Comparison of ENCODE assay signal across 16 cellular contexts in the genomic region with DNA sequence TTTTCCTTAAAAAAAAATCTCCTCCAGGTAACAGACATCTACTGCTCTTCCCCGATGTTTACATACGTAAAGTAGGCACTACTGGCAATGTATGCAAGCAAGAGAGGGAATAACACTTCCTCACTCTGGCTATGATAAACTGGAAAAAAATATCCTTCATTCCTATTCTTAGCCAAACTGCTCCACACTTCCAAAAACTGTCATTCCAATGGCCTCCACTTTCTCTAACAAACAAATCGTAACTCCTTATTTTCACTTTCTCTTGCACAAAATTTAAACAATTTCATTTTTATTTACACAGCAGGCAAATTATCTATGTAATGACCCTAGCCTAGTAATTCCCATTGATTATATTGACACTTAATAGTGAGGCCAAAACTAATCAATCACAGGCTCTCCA.
DNase-seq lines count a peak whose midpoint lies in the region; ATAC-seq and TF ChIP-seq lines count a peak whose summit lies in the region.
"Had no signal": no experiment of that assay in that cellular context is flagged by ENCODE, and none has a peak within 500 bp of the region (broad histone marks: within the 10 kb centered on the region; RNA-seq: fewer than 3 reads in every experiment).

No MANE protein-coding gene starts in this region.

- TF ChIP-seq POLR2A in breast epithelium (IDR thresholded peaks at IDR 0.05) (no peak), esophagus muscularis mucosa (IDR thresholded peaks at IDR 0.05; ENCODE audit: low read depth) (no peak)

- DNase-seq in breast epithelium (ENCODE audit: low spot score in 2 of 2) (no peak), MCF 10A (ENCODE audit: unreplicated experiment) (no peak), esophagus muscularis mucosa (ENCODE audit: extremely low spot score) (no peak), osteoblast (ENCODE audit: insufficient read length, low spot score, missing footprints) (no peak), upper lobe of right lung (no peak), T-helper 17 cell (no peak), NCI-H1930 (lab: John Stamatoyannopoulos, UW) (no peak)
- DNase-seq: activated CD4-positive, alpha-beta T cell treated with anti-CD3 and anti-CD28 coated beads for 48 hours; HCEC 1CT; KBM-7; NK-92 treated with Interleukin-12 subunit alpha and Interleukin-12 subunit beta, amount 100 ng/mL, for 24 hours; posterior cingulate gyrus; stimulated activated CD4-positive, alpha-beta T cell treated with anti-CD3 and anti-CD28 coated beads, Interleukin-4, amount 100 ng/mL, for 4 hours had no signal

- H3K27ac ChIP-seq in breast epithelium, result peak overlapping the region; percentile 49 to 79
- H3K27ac ChIP-seq in esophagus muscularis mucosa (replicated peaks in 1 of 4), result peak overlapping the region; percentile 66 to 78 (median 68)
- peak overlapping the region; percentile 74 for H3K27ac ChIP-seq in osteoblast (ENCODE audit: low read depth, low read length)
- peak overlapping the region; percentile 69 for H3K27ac ChIP-seq in upper lobe of right lung

- POLR2A ChIA-PET in MCF 10A (lab: Yijun Ruan, JAX), result interaction anchor here (1.2 kb wide), 1 partner anchor 10 kb away, joined by 4 read pairs; no protein-coding TSS in a partner anchor

- peaks cover 0 to 3% of the 10 kb centered on the region in 2 donors for H3K27me3 ChIP-seq in breast epithelium
- H3K27me3 ChIP-seq in esophagus muscularis mucosa, result no peaks in the 10 kb centered on the region
- no peaks in the 10 kb centered on the region for H3K27me3 ChIP-seq in osteoblast (ENCODE audit: insufficient read depth, low read length)
- no peaks in the 10 kb centered on the region for H3K27me3 ChIP-seq in upper lobe of right lung

- no TSS peak for BruUV-seq in MCF 10A (replicated peaks; lab: Mats Ljungman, UMichigan)

- H4K20me1 ChIP-seq in osteoblast (ENCODE audit: insufficient read depth, low read length), result no peaks in the 10 kb centered on the region

- H3K36me3 Mint-ChIP-seq in MCF 10A (ENCODE audit: insufficient read depth, unreplicated experiment) (peaks cover 6% of the 10 kb centered on the region), T-helper 17 cell (ENCODE audit: low read depth) (no peaks in the 10 kb centered on the region)

- no peak for TF ChIP-seq CTCF in breast epithelium (IDR thresholded peaks at IDR 0.05)
- no peak for TF ChIP-seq CTCF in MCF 10A (IDR thresholded peaks at IDR 0.05; ENCODE audit: unreplicated experiment)
- TF ChIP-seq CTCF in esophagus muscularis mucosa (IDR thresholded peaks at IDR 0.05), result no peak
- TF ChIP-seq CTCF in osteoblast (IDR thresholded peaks at IDR 0.05; ENCODE audit: extremely low read depth, low read depth, low read length), result no peak
- no peak for TF ChIP-seq CTCF in upper lobe of right lung (IDR thresholded peaks at IDR 0.05)

- no peak overlapping the region for H3K27ac Mint-ChIP-seq in MCF 10A (ENCODE audit: low read depth, unreplicated experiment)
- H3K27ac Mint-ChIP-seq in T-helper 17 cell, result no peak overlapping the region
- H3K27ac Mint-ChIP-seq: stimulated activated naive CD8-positive, alpha-beta T cell treated with anti-CD3 and anti-CD28 coated beads, Interleukin-15, Interleukin-2, amounts not matched to agents 100 ng/mL and 50 ng/mL, for 24 hours had no signal

- H3K27me3 Mint-ChIP-seq in MCF 10A (ENCODE audit: insufficient read depth, unreplicated experiment), result no peaks in the 10 kb centered on the region
- H3K27me3 Mint-ChIP-seq in T-helper 17 cell, result peaks cover 22% of the 10 kb centered on the region
- H3K27me3 Mint-ChIP-seq: stimulated activated naive CD8-positive, alpha-beta T cell treated with anti-CD3 and anti-CD28 coated beads, Interleukin-15, Interleukin-2, amounts not matched to agents 100 ng/mL and 50 ng/mL, for 24 hours had no signal

- H3K36me3 ChIP-seq in breast epithelium (no peaks in the 10 kb centered on the region), esophagus muscularis mucosa (no peaks in the 10 kb centered on the region), osteoblast (ENCODE audit: insufficient read depth, low read length) (no peaks in the 10 kb centered on the region), upper lobe of right lung (no peaks in the 10 kb centered on the region)

- peaks cover 15% of the 10 kb centered on the region for H3K4me1 Mint-ChIP-seq in MCF 10A (ENCODE audit: insufficient read depth, unreplicated experiment)
- no peaks in the 10 kb centered on the region for H3K4me1 Mint-ChIP-seq in T-helper 17 cell

- 26% methylated on average over 3 of the region's 3 CpGs for WGBS in esophagus muscularis mucosa

- intact Hi-C loops in breast epithelium (cut with DNase I; ENCODE audit: low total_unique reads), result no loop called here
- intact Hi-C loops in MCF 10A (cut with micrococcal nuclease), result no loop called here
- intact Hi-C loops in esophagus muscularis mucosa (cut with DNase I), result loop anchor here (5.0 to 10.0 kb wide), 2 partner anchors 79 to 166 kb away; no protein-coding TSS in a partner anchor
- intact Hi-C loops in upper lobe of right lung (cut with DNase I), result no loop called here

- CTCF ChIA-PET in MCF 10A (lab: Yijun Ruan, JAX), result no interaction called here

- no peak overlapping the region for H2AFZ ChIP-seq in osteoblast (ENCODE audit: low read length)

- H3K4me3 Mint-ChIP-seq in MCF 10A (ENCODE audit: unreplicated experiment) (no peak overlapping the region), T-helper 17 cell (no peak overlapping the region)
- H3K4me3 Mint-ChIP-seq: stimulated activated naive CD8-positive, alpha-beta T cell treated with anti-CD3 and anti-CD28 coated beads, Interleukin-15, Interleukin-2, amounts not matched to agents 100 ng/mL and 50 ng/mL, for 24 hours had no signal

- H3K4me1 ChIP-seq in breast epithelium (no peaks in the 10 kb centered on the region), esophagus muscularis mucosa (peaks cover 15 to 55% (median 39%) of the 10 kb centered on the region in 4 donors), osteoblast (ENCODE audit: insufficient read depth, low read length) (peaks cover 45% of the 10 kb centered on the region), upper lobe of right lung (peaks cover 16% of the 10 kb centered on the region)

- peaks cover 47% of the 10 kb centered on the region for H3K79me2 ChIP-seq in osteoblast (ENCODE audit: insufficient read depth, low read length)

- H3K4me3 ChIP-seq in breast epithelium (peak overlapping the region; percentile 28 to 55 (median 36)), esophagus muscularis mucosa (peak overlapping the region; percentile 39 to 50 (median 42)), osteoblast (ENCODE audit: insufficient read depth, low read length) (peak overlapping the region; percentile 56), upper lobe of right lung (peak overlapping the region; percentile 41)

- H3K9me3 Mint-ChIP-seq in MCF 10A (ENCODE audit: unreplicated experiment), result no peaks in the 10 kb centered on the region
- H3K9me3 Mint-ChIP-seq: stimulated activated naive CD8-positive, alpha-beta T cell treated with anti-CD3 and anti-CD28 coated beads, Interleukin-15, Interleukin-2, amounts not matched to agents 100 ng/mL and 50 ng/mL, for 24 hours had no signal

- H3K4me2 ChIP-seq in osteoblast (ENCODE audit: insufficient read depth, low read length), result peak overlapping the region; percentile 80

- no peak for TF ChIP-seq EP300 in esophagus muscularis mucosa (IDR thresholded peaks at IDR 0.05)

- H3K9me3 ChIP-seq in breast epithelium (no peaks in the 10 kb centered on the region), esophagus muscularis mucosa (no peaks in the 10 kb centered on the region), osteoblast (ENCODE audit: low read depth, low read length) (no peaks in the 10 kb centered on the region), upper lobe of right lung (no peaks in the 10 kb centered on the region), T-helper 17 cell (ENCODE audit: control insufficient read depth, low read length, poor library complexity, severe bottlenecking) (no peaks in the 10 kb centered on the region)

- ATAC-seq in upper lobe of right lung (no peak), T-helper 17 cell (no peak), GM19351 (IDR thresholded peaks at IDR 0.05; ENCODE audit: unreplicated experiment) (no peak)
- ATAC-seq: left lobe of liver had no signal
